ENCODE assay signal across 8 cellular contexts in the genomic region with DNA sequence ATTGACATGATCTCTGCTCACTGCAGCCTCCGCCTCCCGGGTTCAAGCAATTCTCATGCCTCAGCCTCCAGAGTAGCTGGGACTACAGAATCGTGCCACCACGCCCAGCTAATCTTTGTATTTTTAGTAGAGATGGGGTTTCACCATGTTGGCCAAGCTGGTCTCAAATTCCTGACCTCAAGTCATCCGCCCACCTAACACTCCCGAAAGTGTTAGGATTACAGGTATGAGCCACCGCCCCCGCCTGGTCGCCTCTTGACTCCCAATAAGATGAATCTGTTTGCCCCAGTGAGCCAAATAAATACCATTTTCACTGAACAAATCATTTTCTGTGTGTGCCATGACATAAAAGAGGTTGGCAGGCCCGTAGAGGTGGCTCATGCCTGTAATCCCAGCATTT. TPM values are rescaled to one million over a fixed set of nuclear protein-coding genes. Genes with fewer than 3 reads are reported as not detected.
DNase-seq lines count a peak whose midpoint lies in the region; ATAC-seq, FAIRE-seq and TF ChIP-seq lines count a peak whose summit lies in the region.
"Not testable (repeated sequence)": the region's sequence is repeated elsewhere in the genome, so short reads cannot be mapped to it uniquely, and the experiment has no call there.

No MANE protein-coding gene starts in this region.

- CTCF ChIA-PET in activated CD4-positive, alpha-beta T cell treated with anti-CD3 and anti-CD28 coated beads for 36 hours (lab: Charles Lee) = interaction anchor here (0.8 to 5.6 kb wide), 5 partner anchors 10 to 25 kb away, joined by 4 to 42 read pairs (median 6); no protein-coding TSS in a partner anchor
- CTCF ChIA-PET in activated naive CD4-positive, alpha-beta T cell treated with anti-CD3 and anti-CD28 coated beads, Interleukin-2, amount 10 ng/mL, durations not matched to agents 7 days and 5 days (lab: Charles Lee) = interaction anchor here (1.0 to 10.6 kb wide), 5 partner anchors 13 to 106 kb away, joined by 3 to 103 read pairs (median 30); partner anchors contain the start of genes TRIM47, TRIM65 and UNC13D
- CTCF ChIA-PET in HepG2 (lab: Yijun Ruan, JAX; ENCODE audit: low intra/inter-chr PET ratio, low total read pairs) = not testable (repeated sequence)

- in situ Hi-C loops in HepG2 (cut with HindIII; ENCODE audit: extremely low pct_ligation_motif_present, low pct_unique_long_range_greater_than_20kb) = not testable (repeated sequence)
- in situ Hi-C loops in gastrocnemius medialis (cut with MboI; ENCODE audit: low sequenced_read_pairs in 4 of 4) = loop anchor here in 1 of 4 donors (5.0 kb wide), 1 partner anchor 82 kb away; a partner anchor contains a TSS

- H3K27ac ChIP-seq in BLaER1 treated with 17β-estradiol and CSF1 and Interleukin-3, amounts not matched to agents 10 nM and 100 nM = peak overlapping the region in 9 of 11 experiments; percentile 43 to 82 (median 76); a peak in 15 of 22 replicates
- H3K27ac ChIP-seq in esophagus (ENCODE audit: low read depth in 2 of 2, low read length in 1 of 2) (peak overlapping the region; percentile 0 to 30), gastrocnemius medialis (peak overlapping the region; percentile 27 to 72 (median 62)), upper lobe of left lung (peak overlapping the region; percentile 73 to 87 (median 82))
- not testable (repeated sequence) for H3K27ac ChIP-seq in HepG2 (ENCODE audit: extremely low read length, insufficient read depth, low read length)

- H3K27me3 Mint-ChIP-seq in activated CD4-positive, alpha-beta T cell treated with anti-CD3 and anti-CD28 coated beads for 36 hours; activated naive CD4-positive, alpha-beta T cell treated with anti-CD3 and anti-CD28 coated beads, Interleukin-2, amount 10 ng/mL, durations not matched to agents 7 days and 5 days: not testable (repeated sequence)

- H3K9me2 ChIP-seq in Loucy (replicated peaks; ENCODE audit: low read depth, low read length) = not testable (repeated sequence)

- H3K36me3 Mint-ChIP-seq in activated CD4-positive, alpha-beta T cell treated with anti-CD3 and anti-CD28 coated beads for 36 hours (ENCODE audit: low read depth); activated naive CD4-positive, alpha-beta T cell treated with anti-CD3 and anti-CD28 coated beads, Interleukin-2, amount 10 ng/mL, durations not matched to agents 7 days and 5 days: not testable (repeated sequence)

- H3K36me3 ChIP-seq in BLaER1 treated with 17β-estradiol and CSF1 and Interleukin-3, amounts not matched to agents 10 nM and 100 nM; Loucy (ENCODE audit: insufficient read depth, low read length); esophagus (ENCODE audit: control insufficient read depth in 2 of 2, insufficient read depth in 2 of 2, low read length in 1 of 2); HepG2 (replicated peaks in 1 of 2; ENCODE audit: control insufficient read depth in 1 of 2, insufficient read depth in 2 of 2, low read length in 2 of 2); gastrocnemius medialis; upper lobe of left lung: not testable (repeated sequence)

- not testable (repeated sequence) for FAIRE-seq in HepG2 (lab: Jason Lieb, UNC)

- not testable (repeated sequence) for H3K9me3 Mint-ChIP-seq in activated CD4-positive, alpha-beta T cell treated with anti-CD3 and anti-CD28 coated beads for 36 hours (ENCODE audit: low read depth); activated naive CD4-positive, alpha-beta T cell treated with anti-CD3 and anti-CD28 coated beads, Interleukin-2, amount 10 ng/mL, durations not matched to agents 7 days and 5 days

- H2AFZ ChIP-seq in Loucy (ENCODE audit: low read length); HepG2 (ENCODE audit: low read length): not testable (repeated sequence)

- not testable (repeated sequence) for TF ChIP-seq RAD21 in HepG2 (CRISPR knock-in tag; IDR thresholded peaks at IDR 0.05)

- TF ChIP-seq POLR2A in HepG2 (IDR thresholded peaks at IDR 0.05; ENCODE audit: insufficient read depth in 1 of 2, low read depth in 2 of 2, low read length in 2 of 2); gastrocnemius medialis (IDR thresholded peaks at IDR 0.05); upper lobe of left lung (IDR thresholded peaks at IDR 0.05): not testable (repeated sequence)

- POLR2A ChIA-PET in activated CD4-positive, alpha-beta T cell treated with anti-CD3 and anti-CD28 coated beads for 36 hours (lab: Charles Lee) = interaction anchor here (1.2 kb wide), 1 partner anchor 18 kb away, joined by 4 read pairs; no protein-coding TSS in a partner anchor
- POLR2A ChIA-PET in HepG2 (lab: Yijun Ruan, JAX) = interaction anchor here (1.7 to 12.8 kb wide), 4 partner anchors 14 to 80 kb away, joined by 11 to 454 read pairs (median 153); partner anchors contain the start of genes TRIM47 and UNC13D

- H3K4me3 Mint-ChIP-seq in activated CD4-positive, alpha-beta T cell treated with anti-CD3 and anti-CD28 coated beads for 36 hours; activated naive CD4-positive, alpha-beta T cell treated with anti-CD3 and anti-CD28 coated beads, Interleukin-2, amount 10 ng/mL, durations not matched to agents 7 days and 5 days: not testable (repeated sequence)

- not testable (repeated sequence) for TF ChIP-seq EP300 in HepG2 (IDR thresholded peaks at IDR 0.05; ENCODE audit: low read depth in 2 of 2, low read length in 2 of 2); HepG2 (CRISPR knock-in tag; IDR thresholded peaks at IDR 0.05; ENCODE audit: borderline replicate concordance); upper lobe of left lung (IDR thresholded peaks at IDR 0.05)

- not testable (repeated sequence) for TF ChIP-seq CTCF in Loucy (conservative IDR thresholded peaks at IDR 0.05; ENCODE audit: low read length); HepG2 (CRISPR knock-in tag; IDR thresholded peaks at IDR 0.05); gastrocnemius medialis (IDR thresholded peaks at IDR 0.05 in 4 of 5, conservative IDR thresholded peaks at IDR 0.05 in 1 of 5); upper lobe of left lung (IDR thresholded peaks at IDR 0.05)

- DNase-seq in activated CD4-positive, alpha-beta T cell treated with anti-CD3 and anti-CD28 coated beads for 36 hours = peak; percentile 44
- not testable (repeated sequence) for DNase-seq in activated naive CD4-positive, alpha-beta T cell treated with anti-CD3 and anti-CD28 coated beads, Interleukin-2, amount 10 ng/mL, durations not matched to agents 7 days and 5 days; HepG2 (ENCODE audit: low spot score); gastrocnemius medialis; upper lobe of left lung

- not testable (repeated sequence) for H3K27me3 ChIP-seq in BLaER1 treated with 17β-estradiol and CSF1 and Interleukin-3, amounts not matched to agents 10 nM and 100 nM; Loucy (ENCODE audit: insufficient read depth, low read length, poor library complexity, severe bottlenecking); esophagus (ENCODE audit: control insufficient read depth in 1 of 2, insufficient read depth in 2 of 2, low read length in 2 of 2); HepG2 (ENCODE audit: control insufficient read depth in 1 of 2, insufficient read depth in 2 of 2, low read length in 2 of 2); gastrocnemius medialis; upper lobe of left lung

- peaks cover 32% of the 10 kb centered on the region for H3K4me1 Mint-ChIP-seq in activated CD4-positive, alpha-beta T cell treated with anti-CD3 and anti-CD28 coated beads for 36 hours
- H3K4me1 Mint-ChIP-seq in activated naive CD4-positive, alpha-beta T cell treated with anti-CD3 and anti-CD28 coated beads, Interleukin-2, amount 10 ng/mL, durations not matched to agents 7 days and 5 days = peaks cover 42% of the 10 kb centered on the region

- H3K9me3 ChIP-seq in BLaER1 treated with 17β-estradiol and CSF1 and Interleukin-3, amounts not matched to agents 10 nM and 100 nM (replicated peaks in 1 of 11); Loucy (ENCODE audit: insufficient read depth, low read depth, low read length); esophagus (ENCODE audit: control insufficient read depth in 2 of 2, insufficient read depth in 1 of 2, low read depth in 1 of 2, low read length in 1 of 2); HepG2 (ENCODE audit: low read length); gastrocnemius medialis; upper lobe of left lung: not testable (repeated sequence)

- not testable (repeated sequence) for H3F3A ChIP-seq in Loucy (ENCODE audit: low read depth)

- peaks cover 11% of the 10 kb centered on the region for H3K79me2 ChIP-seq in Loucy (ENCODE audit: insufficient read depth, low read length)
- H3K79me2 ChIP-seq in HepG2 (ENCODE audit: insufficient read depth, low read length) = not testable (repeated sequence)

- H3K4me3 ChIP-seq in BLaER1 treated with 17β-estradiol and CSF1 and Interleukin-3, amounts not matched to agents 10 nM and 100 nM; Loucy (ENCODE audit: low read length, poor library complexity, severe bottlenecking); esophagus (ENCODE audit: low read depth in 1 of 2, low read length in 2 of 2); HepG2 (replicated peaks in 1 of 3; ENCODE audit: insufficient read depth in 1 of 3, low read depth in 2 of 3, low read length in 3 of 3); gastrocnemius medialis; upper lobe of left lung: not testable (repeated sequence)

- H3K4me2 ChIP-seq in BLaER1 treated with 17β-estradiol and CSF1 and Interleukin-3, amounts not matched to agents 10 nM and 100 nM = peak overlapping the region in 9 of 11 experiments; percentile 52 to 98 (median 68); a peak in 15 of 22 replicates
- H3K4me2 ChIP-seq in Loucy (ENCODE audit: low read depth, low read length, poor library complexity, severe bottlenecking) (peak overlapping the region; percentile 40), HepG2 (ENCODE audit: low read depth, low read length) (peak overlapping the region; percentile 68; the same call in 1 of the 2 replicates)

- peaks cover 40 to 67% (median 61%) of the 10 kb centered on the region in 10 experiments for H3K4me1 ChIP-seq in BLaER1 treated with 17β-estradiol and CSF1 and Interleukin-3, amounts not matched to agents 10 nM and 100 nM
- H3K4me1 ChIP-seq in Loucy (ENCODE audit: insufficient read depth, low read length, poor library complexity, severe bottlenecking) = peaks cover 27% of the 10 kb centered on the region
- not testable (repeated sequence) for H3K4me1 ChIP-seq in esophagus (ENCODE audit: control insufficient read depth in 2 of 2, insufficient read depth in 2 of 2, low read length in 1 of 2); gastrocnemius medialis
- H3K4me1 ChIP-seq in HepG2 (ENCODE audit: insufficient read depth, low read length) = peaks cover 54% of the 10 kb centered on the region
- peaks cover 18 to 40% (median 29%) of the 10 kb centered on the region in 4 donors for H3K4me1 ChIP-seq in upper lobe of left lung

- WGBS in esophagus, 2 donors = 77 to 84% methylated on average over 10 of the region's 10 CpGs
- 60% methylated on average over 10 of the region's 10 CpGs for WGBS in HepG2 (ENCODE audit: low lambda C conversion rate)
- 86 to 87% methylated on average over 10 of the region's 10 CpGs for WGBS in upper lobe of left lung, 2 donors

- H3K27ac Mint-ChIP-seq in activated CD4-positive, alpha-beta T cell treated with anti-CD3 and anti-CD28 coated beads for 36 hours = peak overlapping the region; percentile 60
- H3K27ac Mint-ChIP-seq in activated naive CD4-positive, alpha-beta T cell treated with anti-CD3 and anti-CD28 coated beads, Interleukin-2, amount 10 ng/mL, durations not matched to agents 7 days and 5 days = peak overlapping the region; percentile 88

- not testable (repeated sequence) for BruUV-seq in HepG2 (replicated peaks; lab: Mats Ljungman, UMichigan)

- H3K9ac ChIP-seq in BLaER1 treated with 17β-estradiol and CSF1 and Interleukin-3, amounts not matched to agents 10 nM and 100 nM = peak overlapping the region in 6 of 11 experiments; percentile 40 to 68 (median 56); a peak in 6 of 22 replicates
- H3K9ac ChIP-seq in Loucy (ENCODE audit: low read depth, low read length, poor library complexity, severe bottlenecking); HepG2 (ENCODE audit: insufficient read depth, low read depth, low read length): not testable (repeated sequence)

- intact Hi-C loops in activated CD4-positive, alpha-beta T cell treated with anti-CD3 and anti-CD28 coated beads for 36 hours (cut with DNase I, micrococcal nuclease) = loop anchor here in 1 of 2 experiments (5.0 to 10.0 kb wide), 3 partner anchors 408 to 595 kb away; partner anchors contain the start of genes GGA3, MRPS7, SPHK1 and UBALD2
- intact Hi-C loops in HepG2 (cut with micrococcal nuclease; ENCODE audit: unreplicated experiment) = loop anchor here (1.0 to 5.0 kb wide), 2 partner anchors 33 to 43 kb away; no protein-coding TSS in a partner anchor
- intact Hi-C loops in gastrocnemius medialis (cut with DNase I; ENCODE audit: low total_unique reads) = loop anchor here (10.0 kb wide), 1 partner anchor 385 kb away; the partner anchor contains the start of gene RNF157

- H4K20me1 ChIP-seq in BLaER1 treated with 17β-estradiol and CSF1 and Interleukin-3, amounts not matched to agents 10 nM and 100 nM; Loucy (ENCODE audit: insufficient read depth, low read length, poor library complexity, severe bottlenecking); HepG2 (ENCODE audit: insufficient read depth, low read length): not testable (repeated sequence)

- not testable (repeated sequence) for ATAC-seq in activated CD4-positive, alpha-beta T cell treated with anti-CD3 and anti-CD28 coated beads for 36 hours; HepG2; gastrocnemius medialis; upper lobe of left lung (ENCODE audit: low FRiP score in 2 of 2)

RNA-seq across cellular contexts. Expression of gene WBP2, which starts 4.2 kb away (rescaled TPM):
- 10 to 100 TPM; 68.7 to 74.1 TPM for total RNA-seq in activated CD4-positive, alpha-beta T cell treated with anti-CD3 and anti-CD28 coated beads for 36 hours
- polyA plus RNA-seq in esophagus (10 to 100 TPM; 65.1 to 65.9 TPM), HepG2 (2011; rRNA removed) (29.5 and 34.6 TPM in 2 replicates)
- total RNA-seq in HepG2 (2016; rRNA removed; fragmentation: Illumina TruSeq; extraction: Trizol) (28.2 and 29.2 TPM in 2 replicates), gastrocnemius medialis (100 to 1,000 TPM; 129 to 259 (median 148) TPM), upper lobe of left lung (100 to 1,000 TPM in 2 of 6 donors, 10 to 100 TPM in 4; 70.1 to 183 (median 87.8) TPM)
- total RNA-seq in HepG2 (2016; cell fraction: cytosol; rRNA removed; fragmentation: Illumina TruSeq; extraction: Trizol; ENCODE audit: low read depth) = 15.4 and 19.3 TPM in 2 replicates
- total RNA-seq in HepG2 (2016; cell fraction: insoluble cytoplasmic fraction; rRNA removed; fragmentation: Illumina TruSeq; extraction: Trizol) = 23.5 and 33.2 TPM in 2 replicates
- total RNA-seq in HepG2 (2016; cell fraction: membrane; rRNA removed; fragmentation: Illumina TruSeq; extraction: Trizol) = 22.1 and 25.3 TPM in 2 replicates
- 17.9 and 23.5 TPM in 2 replicates for total RNA-seq in HepG2 (2016; cell fraction: nucleus; rRNA removed; fragmentation: Illumina TruSeq; extraction: Trizol)
- polyA plus RNA-seq in HepG2 (2011; cell fraction: cytosol; rRNA removed) = 24.9 and 26.1 TPM in 2 replicates
- 77.1 and 77.4 TPM in 2 replicates for polyA plus RNA-seq in HepG2 (2011; cell fraction: nucleus; rRNA removed)
- polyA plus RNA-seq in HepG2 (2012) = 95.2 and 97.1 TPM in 2 replicates
- polyA plus RNA-seq in HepG2 (2016; cell fraction: cytosol; fragmentation: Illumina TruSeq; extraction: Trizol; ENCODE audit: low read depth) = 14.4 and 17.2 TPM in 2 replicates
- polyA plus RNA-seq in HepG2 (2016; cell fraction: insoluble cytoplasmic fraction; fragmentation: Illumina TruSeq; extraction: Trizol; ENCODE audit: low read depth) = 51.6 and 76.7 TPM in 2 replicates
- polyA plus RNA-seq in HepG2 (2016; cell fraction: membrane; fragmentation: Illumina TruSeq; extraction: Trizol; ENCODE audit: low read depth) = 27.3 and 29.7 TPM in 2 replicates
- polyA plus RNA-seq in HepG2 (2016; cell fraction: nucleus; fragmentation: Illumina TruSeq; extraction: Trizol; ENCODE audit: insufficient read depth, low read depth) = 87.1 and 89.4 TPM in 2 replicates
- polyA minus RNA-seq in HepG2 (2011; rRNA and poly(A)+ RNA removed; ENCODE audit: low replicate concordance) = 39.8 and 42.3 TPM in 2 replicates
- polyA minus RNA-seq in HepG2 (2011; cell fraction: cytosol; rRNA and poly(A)+ RNA removed) = 35.5 and 39.9 TPM in 2 replicates
- 30.1 and 38.2 TPM in 2 replicates for polyA minus RNA-seq in HepG2 (2011; cell fraction: nucleus; rRNA and poly(A)+ RNA removed)

RNA-seq across cellular contexts. Expression of gene UNC13D, which starts 15.2 kb away (rescaled TPM):
- 100 to 1,000 TPM; 106 to 133 TPM for total RNA-seq in activated CD4-positive, alpha-beta T cell treated with anti-CD3 and anti-CD28 coated beads for 36 hours
- polyA plus RNA-seq in esophagus = 10 to 100 TPM; 21.0 to 22.4 TPM
- total RNA-seq in HepG2 (2016; rRNA removed; fragmentation: Illumina TruSeq; extraction: Trizol) = 27.2 and 42.7 TPM in 2 replicates
- 14.5 and 15.7 TPM in 2 replicates for total RNA-seq in HepG2 (2016; cell fraction: cytosol; rRNA removed; fragmentation: Illumina TruSeq; extraction: Trizol; ENCODE audit: low read depth)
- 22.9 and 43.4 TPM in 2 replicates for total RNA-seq in HepG2 (2016; cell fraction: insoluble cytoplasmic fraction; rRNA removed; fragmentation: Illumina TruSeq; extraction: Trizol)
- 23.8 and 27.2 TPM in 2 replicates for total RNA-seq in HepG2 (2016; cell fraction: membrane; rRNA removed; fragmentation: Illumina TruSeq; extraction: Trizol)
- total RNA-seq in HepG2 (2016; cell fraction: nucleus; rRNA removed; fragmentation: Illumina TruSeq; extraction: Trizol) = 38.7 and 48.5 TPM in 2 replicates
- polyA plus RNA-seq in HepG2 (2011; rRNA removed) = 29.7 and 40.0 TPM in 2 replicates
- 7.5 and 12.9 TPM in 2 replicates for polyA plus RNA-seq in HepG2 (2011; cell fraction: cytosol; rRNA removed)
- polyA plus RNA-seq in HepG2 (2011; cell fraction: nucleus; rRNA removed) = 244 and 327 TPM in 2 replicates
- polyA plus RNA-seq in HepG2 (2012) = 21.7 and 27.3 TPM in 2 replicates
- 6.0 and 6.9 TPM in 2 replicates for polyA plus RNA-seq in HepG2 (2016; cell fraction: cytosol; fragmentation: Illumina TruSeq; extraction: Trizol; ENCODE audit: low read depth)
- polyA plus RNA-seq in HepG2 (2016; cell fraction: insoluble cytoplasmic fraction; fragmentation: Illumina TruSeq; extraction: Trizol; ENCODE audit: low read depth) = 21.6 and 29.9 TPM in 2 replicates
- polyA plus RNA-seq in HepG2 (2016; cell fraction: membrane; fragmentation: Illumina TruSeq; extraction: Trizol; ENCODE audit: low read depth) = 17.3 and 18.9 TPM in 2 replicates
- polyA plus RNA-seq in HepG2 (2016; cell fraction: nucleus; fragmentation: Illumina TruSeq; extraction: Trizol; ENCODE audit: insufficient read depth, low read depth) = 126 and 127 TPM in 2 replicates
- 76.6 and 82.7 TPM in 2 replicates for polyA minus RNA-seq in HepG2 (2011; rRNA and poly(A)+ RNA removed; ENCODE audit: low replicate concordance)
- polyA minus RNA-seq in HepG2 (2011; cell fraction: cytosol; rRNA and poly(A)+ RNA removed) = 20.3 and 24.5 TPM in 2 replicates
- 59.1 and 68.5 TPM in 2 replicates for polyA minus RNA-seq in HepG2 (2011; cell fraction: nucleus; rRNA and poly(A)+ RNA removed)
- total RNA-seq in gastrocnemius medialis = 1 to 10 TPM; 1.3 to 9.4 (median 4.6) TPM
- 100 to 1,000 TPM in 4 of 6 donors, 10 to 100 TPM in 2; 38.0 to 243 (median 123) TPM for total RNA-seq in upper lobe of left lung

RNA-seq across cellular contexts. Expression of gene TRIM47, which starts 19.0 kb away (rescaled TPM):
- total RNA-seq in activated CD4-positive, alpha-beta T cell treated with anti-CD3 and anti-CD28 coated beads for 36 hours = 10 to 100 TPM; 13.4 to 19.9 TPM
- polyA plus RNA-seq in esophagus = 10 to 100 TPM; 20.4 to 21.7 TPM
- 59.7 and 82.0 TPM in 2 replicates for total RNA-seq in HepG2 (2016; rRNA removed; fragmentation: Illumina TruSeq; extraction: Trizol)
- total RNA-seq in HepG2 (2016; cell fraction: cytosol; rRNA removed; fragmentation: Illumina TruSeq; extraction: Trizol; ENCODE audit: low read depth) = 24.8 and 27.6 TPM in 2 replicates
- total RNA-seq in HepG2 (2016; cell fraction: insoluble cytoplasmic fraction; rRNA removed; fragmentation: Illumina TruSeq; extraction: Trizol) = 52.0 and 87.1 TPM in 2 replicates
- total RNA-seq in HepG2 (2016; cell fraction: membrane; rRNA removed; fragmentation: Illumina TruSeq; extraction: Trizol) = 34.8 and 37.7 TPM in 2 replicates
- 65.7 and 73.6 TPM in 2 replicates for total RNA-seq in HepG2 (2016; cell fraction: nucleus; rRNA removed; fragmentation: Illumina TruSeq; extraction: Trizol)
- 33.5 and 45.8 TPM in 2 replicates for polyA plus RNA-seq in HepG2 (2011; rRNA removed)
- polyA plus RNA-seq in HepG2 (2011; cell fraction: cytosol; rRNA removed) = 29.2 and 33.8 TPM in 2 replicates
- 126 and 158 TPM in 2 replicates for polyA plus RNA-seq in HepG2 (2011; cell fraction: nucleus; rRNA removed)
- 46.3 and 58.3 TPM in 2 replicates for polyA plus RNA-seq in HepG2 (2012)
- polyA plus RNA-seq in HepG2 (2016; cell fraction: cytosol; fragmentation: Illumina TruSeq; extraction: Trizol; ENCODE audit: low read depth) = 11.8 and 13.6 TPM in 2 replicates
- polyA plus RNA-seq in HepG2 (2016; cell fraction: insoluble cytoplasmic fraction; fragmentation: Illumina TruSeq; extraction: Trizol; ENCODE audit: low read depth) = 67.4 and 93.5 TPM in 2 replicates
- polyA plus RNA-seq in HepG2 (2016; cell fraction: membrane; fragmentation: Illumina TruSeq; extraction: Trizol; ENCODE audit: low read depth) = 24.7 and 30.6 TPM in 2 replicates
- polyA plus RNA-seq in HepG2 (2016; cell fraction: nucleus; fragmentation: Illumina TruSeq; extraction: Trizol; ENCODE audit: insufficient read depth, low read depth) = 129 and 138 TPM in 2 replicates
- polyA minus RNA-seq in HepG2 (2011; rRNA and poly(A)+ RNA removed; ENCODE audit: low replicate concordance) = 24.4 and 64.0 TPM in 2 replicates
- 30.4 and 41.4 TPM in 2 replicates for polyA minus RNA-seq in HepG2 (2011; cell fraction: cytosol; rRNA and poly(A)+ RNA removed)
- polyA minus RNA-seq in HepG2 (2011; cell fraction: nucleus; rRNA and poly(A)+ RNA removed) = 31.9 and 40.8 TPM in 2 replicates
- 10 to 100 TPM in 3 of 4 donors, 1 to 10 TPM in 1; 9.5 to 18.4 (median 15.5) TPM for total RNA-seq in gastrocnemius medialis
- 10 to 100 TPM; 20.1 to 55.6 (median 33.3) TPM for total RNA-seq in upper lobe of left lung

RNA-seq across cellular contexts. Expression of gene TRIM65, which starts 37.4 kb away (rescaled TPM):
- 10 to 100 TPM; 28.9 to 31.9 TPM for total RNA-seq in activated CD4-positive, alpha-beta T cell treated with anti-CD3 and anti-CD28 coated beads for 36 hours
- polyA plus RNA-seq in esophagus (10 to 100 TPM in 1 of 2 donors, 1 to 10 TPM in 1; 9.8 to 19.8 TPM), HepG2 (2011; rRNA removed) (10.3 and 15.2 TPM in 2 replicates)
- total RNA-seq in HepG2 (2016; rRNA removed; fragmentation: Illumina TruSeq; extraction: Trizol) (22.4 and 24.6 TPM in 2 replicates), gastrocnemius medialis (10 to 100 TPM; 16.5 to 26.1 (median 22.3) TPM), upper lobe of left lung (10 to 100 TPM; 23.4 to 35.1 (median 28.2) TPM)
- total RNA-seq in HepG2 (2016; cell fraction: cytosol; rRNA removed; fragmentation: Illumina TruSeq; extraction: Trizol; ENCODE audit: low read depth) = 3.6 and 3.8 TPM in 2 replicates
- total RNA-seq in HepG2 (2016; cell fraction: insoluble cytoplasmic fraction; rRNA removed; fragmentation: Illumina TruSeq; extraction: Trizol) = 23.0 and 23.6 TPM in 2 replicates
- total RNA-seq in HepG2 (2016; cell fraction: membrane; rRNA removed; fragmentation: Illumina TruSeq; extraction: Trizol) = 8.9 and 9.0 TPM in 2 replicates
- 11.5 and 14.9 TPM in 2 replicates for total RNA-seq in HepG2 (2016; cell fraction: nucleus; rRNA removed; fragmentation: Illumina TruSeq; extraction: Trizol)
- 10.5 and 11.9 TPM in 2 replicates for polyA plus RNA-seq in HepG2 (2011; cell fraction: cytosol; rRNA removed)
- polyA plus RNA-seq in HepG2 (2011; cell fraction: nucleus; rRNA removed) = 14.3 and 15.6 TPM in 2 replicates
- 9.0 and 10.3 TPM in 2 replicates for polyA plus RNA-seq in HepG2 (2012)
- 2.4 and 2.5 TPM in 2 replicates for polyA plus RNA-seq in HepG2 (2016; cell fraction: cytosol; fragmentation: Illumina TruSeq; extraction: Trizol; ENCODE audit: low read depth)
- polyA plus RNA-seq in HepG2 (2016; cell fraction: insoluble cytoplasmic fraction; fragmentation: Illumina TruSeq; extraction: Trizol; ENCODE audit: low read depth) = 18.6 and 20.0 TPM in 2 replicates
- 5.1 and 5.7 TPM in 2 replicates for polyA plus RNA-seq in HepG2 (2016; cell fraction: membrane; fragmentation: Illumina TruSeq; extraction: Trizol; ENCODE audit: low read depth)
- 31.5 and 31.7 TPM in 2 replicates for polyA plus RNA-seq in HepG2 (2016; cell fraction: nucleus; fragmentation: Illumina TruSeq; extraction: Trizol; ENCODE audit: insufficient read depth, low read depth)
- 13.4 and 15.0 TPM in 2 replicates for polyA minus RNA-seq in HepG2 (2011; rRNA and poly(A)+ RNA removed; ENCODE audit: low replicate concordance)
- 8.8 and 8.9 TPM in 2 replicates for polyA minus RNA-seq in HepG2 (2011; cell fraction: cytosol; rRNA and poly(A)+ RNA removed)
- 4.0 and 5.3 TPM in 2 replicates for polyA minus RNA-seq in HepG2 (2011; cell fraction: nucleus; rRNA and poly(A)+ RNA removed)

RNA-seq across cellular contexts. Expression of gene MRPL38, which starts 45.3 kb away (rescaled TPM):
- total RNA-seq in activated CD4-positive, alpha-beta T cell treated with anti-CD3 and anti-CD28 coated beads for 36 hours = 100 to 1,000 TPM in 1 of 2 experiments, 10 to 100 TPM in 1; 98.0 to 115 TPM
- 10 to 100 TPM; 51.7 to 65.8 TPM for polyA plus RNA-seq in esophagus
- 88.8 and 125 TPM in 2 replicates for total RNA-seq in HepG2 (2016; rRNA removed; fragmentation: Illumina TruSeq; extraction: Trizol)
- total RNA-seq in HepG2 (2016; cell fraction: cytosol; rRNA removed; fragmentation: Illumina TruSeq; extraction: Trizol; ENCODE audit: low read depth) = 53.2 and 53.6 TPM in 2 replicates
- total RNA-seq in HepG2 (2016; cell fraction: insoluble cytoplasmic fraction; rRNA removed; fragmentation: Illumina TruSeq; extraction: Trizol) = 73.5 and 128 TPM in 2 replicates
- 62.4 and 67.5 TPM in 2 replicates for total RNA-seq in HepG2 (2016; cell fraction: membrane; rRNA removed; fragmentation: Illumina TruSeq; extraction: Trizol)
- total RNA-seq in HepG2 (2016; cell fraction: nucleus; rRNA removed; fragmentation: Illumina TruSeq; extraction: Trizol) = 71.0 and 89.4 TPM in 2 replicates
- 83.7 and 91.0 TPM in 2 replicates for polyA plus RNA-seq in HepG2 (2011; rRNA removed)
- polyA plus RNA-seq in HepG2 (2011; cell fraction: cytosol; rRNA removed) = 36.5 and 58.7 TPM in 2 replicates
- polyA plus RNA-seq in HepG2 (2011; cell fraction: nucleus; rRNA removed) = 354 and 357 TPM in 2 replicates
- 56.1 and 67.2 TPM in 2 replicates for polyA plus RNA-seq in HepG2 (2012)
- polyA plus RNA-seq in HepG2 (2016; cell fraction: cytosol; fragmentation: Illumina TruSeq; extraction: Trizol; ENCODE audit: low read depth) = 36.0 and 42.4 TPM in 2 replicates
- polyA plus RNA-seq in HepG2 (2016; cell fraction: insoluble cytoplasmic fraction; fragmentation: Illumina TruSeq; extraction: Trizol; ENCODE audit: low read depth) = 69.7 and 88.6 TPM in 2 replicates
- polyA plus RNA-seq in HepG2 (2016; cell fraction: membrane; fragmentation: Illumina TruSeq; extraction: Trizol; ENCODE audit: low read depth) = 48.5 and 49.3 TPM in 2 replicates
- 191 and 212 TPM in 2 replicates for polyA plus RNA-seq in HepG2 (2016; cell fraction: nucleus; fragmentation: Illumina TruSeq; extraction: Trizol; ENCODE audit: insufficient read depth, low read depth)
- 110 and 142 TPM in 2 replicates for polyA minus RNA-seq in HepG2 (2011; rRNA and poly(A)+ RNA removed; ENCODE audit: low replicate concordance)
- 44.8 and 58.7 TPM in 2 replicates for polyA minus RNA-seq in HepG2 (2011; cell fraction: cytosol; rRNA and poly(A)+ RNA removed)
- 57.4 and 57.8 TPM in 2 replicates for polyA minus RNA-seq in HepG2 (2011; cell fraction: nucleus; rRNA and poly(A)+ RNA removed)
- 10 to 100 TPM; 29.9 to 86.7 (median 53.1) TPM for total RNA-seq in gastrocnemius medialis
- 100 to 1,000 TPM in 1 of 6 donors, 10 to 100 TPM in 5; 35.4 to 115 (median 77.0) TPM for total RNA-seq in upper lobe of left lung
